Comparison of ENCODE assay signal across 14 cellular contexts in the genomic region with DNA sequence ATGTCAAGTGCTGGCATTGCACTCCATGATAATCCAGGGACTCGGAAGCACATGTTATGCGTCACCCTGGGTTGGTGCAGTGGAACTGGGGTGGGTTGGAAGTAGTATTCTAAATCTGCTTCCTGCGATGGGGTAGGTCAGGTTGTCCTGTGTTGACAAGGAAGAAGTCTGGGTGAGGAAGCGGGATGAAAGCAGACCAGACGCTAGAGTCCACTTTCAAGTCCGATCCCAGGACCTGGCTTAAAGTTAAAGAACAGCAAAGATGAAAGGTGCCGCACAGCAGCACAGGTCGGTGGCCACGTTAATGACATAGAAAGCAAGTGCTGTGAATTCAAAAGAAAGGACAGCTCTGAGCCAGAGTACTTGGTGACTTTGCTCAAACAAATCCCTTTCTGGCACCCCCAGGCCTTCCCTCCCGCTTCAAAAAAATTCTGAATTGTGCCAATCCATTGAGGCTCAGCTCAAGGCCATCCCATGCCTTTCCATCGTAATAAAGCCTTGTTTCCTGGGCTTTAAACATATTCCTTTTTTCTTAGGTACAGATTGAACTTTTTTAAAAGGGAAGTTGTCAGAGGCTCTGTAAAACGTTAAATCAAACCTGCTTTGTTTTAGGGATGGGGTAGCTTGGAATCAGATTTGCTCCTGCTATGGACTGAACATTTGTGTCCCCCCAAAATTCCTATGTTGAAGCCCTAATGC.
DNase-seq lines count a peak whose midpoint lies in the region; ATAC-seq and TF ChIP-seq lines count a peak whose summit lies in the region.
"Had no signal": no experiment of that assay in that cellular context is flagged by ENCODE, and none has a peak within 500 bp of the region (broad histone marks: within the 10 kb centered on the region; RNA-seq: fewer than 3 reads in every experiment).

No MANE protein-coding gene starts in this region.

- peak overlapping the region in 10 of 11 experiments; percentile 1 to 95 (median 78); a peak in 15 of 22 replicates for H3K4me2 ChIP-seq in BLaER1 treated with 17β-estradiol and CSF1 and Interleukin-3, amounts not matched to agents 10 nM and 100 nM

- intact Hi-C loops in spleen (cut with DNase I; ENCODE audit: low total_unique reads), result no loop called here

- H3K9me3 ChIP-seq in BLaER1 treated with 17β-estradiol and CSF1 and Interleukin-3, amounts not matched to agents 10 nM and 100 nM (replicated peaks in 1 of 11), result no peaks in the 10 kb centered on the region
- no peaks in the 10 kb centered on the region for H3K9me3 ChIP-seq in Peyer's patch
- H3K9me3 ChIP-seq in spleen, result no peaks in the 10 kb centered on the region
- H3K9me3 ChIP-seq: SJCRH30 had no signal

- peaks cover 42 to 100% (median 98%) of the 10 kb centered on the region in 10 experiments for H3K4me1 ChIP-seq in BLaER1 treated with 17β-estradiol and CSF1 and Interleukin-3, amounts not matched to agents 10 nM and 100 nM
- H3K4me1 ChIP-seq in Peyer's patch, result peaks cover 0 to 42% (median 2%) of the 10 kb centered on the region in 4 donors
- peaks cover 0 to 94% (median 35%) of the 10 kb centered on the region in 6 donors for H3K4me1 ChIP-seq in spleen

- no peak overlapping the region for H3K4me3 Mint-ChIP-seq in immature natural killer cell

- ATAC-seq in GM19035 (IDR thresholded peaks at IDR 0.05; ENCODE audit: unreplicated experiment) (no peak), HG03439 (IDR thresholded peaks at IDR 0.05; ENCODE audit: unreplicated experiment) (no peak), HG03354 (IDR thresholded peaks at IDR 0.05; ENCODE audit: poor library complexity, severe bottlenecking, unreplicated experiment) (no peak)
- ATAC-seq: left lobe of liver had no signal

- no peak overlapping the region for H3K4me3 ChIP-seq in BLaER1 treated with 17β-estradiol and CSF1 and Interleukin-3, amounts not matched to agents 10 nM and 100 nM
- no peak overlapping the region for H3K4me3 ChIP-seq in Peyer's patch
- no peak overlapping the region for H3K4me3 ChIP-seq in spleen
- H3K4me3 ChIP-seq: SJCRH30 had no signal

- 83 to 89% (median 88%) methylated on average over 12 of the region's 12 CpGs for WGBS in spleen, 5 donors

- H3K27ac ChIP-seq in BLaER1 treated with 17β-estradiol and CSF1 and Interleukin-3, amounts not matched to agents 10 nM and 100 nM, result peak overlapping the region; percentile 3 to 97 (median 65); a peak in 17 of 22 replicates
- H3K27ac ChIP-seq in Peyer's patch, result peak overlapping the region in 3 of 4 donors; percentile 76 to 93 (median 89)
- peak overlapping the region in 6 of 8 donors; percentile 13 to 81 (median 71) for H3K27ac ChIP-seq in spleen
- H3K27ac ChIP-seq: C4-2B, SJCRH30 had no signal

- H3K4me1 Mint-ChIP-seq in immature natural killer cell, result peaks cover 12 to 14% of the 10 kb centered on the region in 2 donors

- H3K36me3 Mint-ChIP-seq in immature natural killer cell, result peaks cover 16 to 44% (median 29%) of the 10 kb centered on the region in 3 donors

- peaks cover 0 to 71% (median 50%) of the 10 kb centered on the region in 11 experiments; a peak in 18 of 22 replicates for H3K36me3 ChIP-seq in BLaER1 treated with 17β-estradiol and CSF1 and Interleukin-3, amounts not matched to agents 10 nM and 100 nM
- no peaks in the 10 kb centered on the region for H3K36me3 ChIP-seq in Peyer's patch
- H3K36me3 ChIP-seq in spleen, result peaks cover 0 to 87% (median 5%) of the 10 kb centered on the region in 6 donors

- TF ChIP-seq CTCF in Peyer's patch (IDR thresholded peaks at IDR 0.05) (no peak), spleen (IDR thresholded peaks at IDR 0.05 in 8 of 11, conservative IDR thresholded peaks at IDR 0.05 in 3 of 11) (no peak)

- TF ChIP-seq POLR2A in Peyer's patch (IDR thresholded peaks at IDR 0.05), result no peak
- no peak for TF ChIP-seq POLR2A in spleen (IDR thresholded peaks at IDR 0.05)

- H3K27ac Mint-ChIP-seq in immature natural killer cell, result peak overlapping the region in 4 of 6 donors; percentile 21 to 62 (median 56)

- peak overlapping the region in 6 of 11 experiments; percentile 20 to 76 (median 71); a peak in 11 of 22 replicates for H3K9ac ChIP-seq in BLaER1 treated with 17β-estradiol and CSF1 and Interleukin-3, amounts not matched to agents 10 nM and 100 nM

- no peak for DNase-seq in Peyer's patch
- DNase-seq in immature natural killer cell, result no peak
- no peak for DNase-seq in spleen
- DNase-seq: aorta; DMS79; NCI-H2171 treated with DMSO at 0.1 percent for 48 hours; SJCRH30; stimulated activated CD4-positive, alpha-beta T cell treated with anti-CD3 and anti-CD28 coated beads, Interleukin-2, amount 100 ng/mL, for 24 hours had no signal

- H4K20me1 ChIP-seq in BLaER1 treated with 17β-estradiol and CSF1 and Interleukin-3, amounts not matched to agents 10 nM and 100 nM, result no peaks in the 10 kb centered on the region

- no peaks in the 10 kb centered on the region for H3K27me3 Mint-ChIP-seq in immature natural killer cell (ENCODE audit: low read depth in 3 of 3)

- no peaks in the 10 kb centered on the region for H3K27me3 ChIP-seq in BLaER1 treated with 17β-estradiol and CSF1 and Interleukin-3, amounts not matched to agents 10 nM and 100 nM
- H3K27me3 ChIP-seq in Peyer's patch (no peaks in the 10 kb centered on the region), spleen (replicated peaks in 1 of 7) (no peaks in the 10 kb centered on the region)
- H3K27me3 ChIP-seq: SJCRH30 had no signal

- H3K9me3 Mint-ChIP-seq in immature natural killer cell, result no peaks in the 10 kb centered on the region
